Comparison of ENCODE assay signal across 8 cellular contexts in the genomic region with DNA sequence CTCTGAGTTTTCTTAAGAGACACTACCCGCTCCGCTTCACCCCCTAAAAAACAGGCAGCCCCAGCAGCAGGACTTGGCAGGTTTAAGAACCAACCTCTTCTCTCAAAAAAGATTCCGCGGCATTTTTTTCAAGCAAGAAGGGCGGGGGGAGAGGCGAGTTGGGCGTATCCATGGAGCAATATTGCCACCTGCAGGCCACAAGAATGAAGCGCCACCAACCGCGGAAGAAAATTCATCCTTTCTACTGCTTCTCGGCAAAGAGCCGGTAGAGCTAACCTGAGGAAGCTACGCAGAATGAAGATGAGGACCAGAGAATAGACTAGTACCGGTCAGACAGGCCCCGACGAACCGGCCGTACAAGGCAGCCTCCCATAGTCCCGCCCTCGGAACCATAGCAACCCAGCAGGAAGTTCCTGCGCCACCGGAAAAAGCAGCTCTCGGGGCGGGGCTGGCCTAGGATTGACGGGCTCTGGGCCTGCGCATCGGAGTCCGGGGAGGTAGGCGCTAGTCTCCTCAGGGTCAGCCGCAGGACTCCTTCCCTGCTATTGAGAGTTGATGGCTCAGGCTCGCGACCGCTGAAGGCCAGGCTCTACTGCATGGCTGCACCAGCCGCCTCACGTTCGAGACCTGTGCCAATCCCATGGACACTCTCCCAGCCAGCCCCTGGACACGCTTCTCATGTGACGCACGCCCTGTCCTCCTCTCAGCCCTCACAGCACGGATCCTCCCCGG.
A peak's percentile ranks its signal among the peaks of the same experiment; 100 is the strongest.
DNase-seq lines count a peak whose midpoint lies in the region; ATAC-seq and TF ChIP-seq lines count a peak whose summit lies in the region.

No MANE protein-coding gene starts in this region.

- peak; percentile 77 for TF ChIP-seq CTCF in CD4-positive, alpha-beta T cell (IDR thresholded peaks at IDR 0.05)
- TF ChIP-seq CTCF in right lobe of liver (IDR thresholded peaks at IDR 0.05) = peak; percentile 96 to 100 (median 98)

- peak overlapping the region; percentile 99 for H3K4me3 Mint-ChIP-seq in CD4-positive, alpha-beta T cell

- CTCF ChIA-PET in CD4-positive, alpha-beta T cell (lab: Charles Lee) = interaction anchor here (0.6 to 1.7 kb wide), 8 partner anchors 9 to 657 kb away, joined by 3 to 7 read pairs (median 4); no protein-coding TSS in a partner anchor

- POLR2A ChIA-PET in CD4-positive, alpha-beta T cell (lab: Charles Lee) = interaction anchor here (0.5 to 1.6 kb wide), 7 partner anchors 13 to 820 kb away, joined by 3 to 8 read pairs (median 3); a partner anchor contains a TSS

- peak; percentile 96 for ATAC-seq in CD4-positive, alpha-beta T cell (ENCODE audit: poor library complexity)
- ATAC-seq in GM19395 (IDR thresholded peaks at IDR 0.05; ENCODE audit: unreplicated experiment) (peak; percentile 98), HG03558 (IDR thresholded peaks at IDR 0.05; ENCODE audit: extremely low read depth, unreplicated experiment) (peak; percentile 94), right lobe of liver (peak; percentile 99)

- peaks cover 12% of the 10 kb centered on the region for H3K27me3 ChIP-seq in CD4-positive, alpha-beta T cell (ENCODE audit: control insufficient read depth, insufficient read depth, low read length)
- no peaks in the 10 kb centered on the region for H3K27me3 ChIP-seq in right lobe of liver

- 1% methylated on average over 17 of the region's 41 CpGs for WGBS in right lobe of liver (ENCODE audit: insufficient coverage, low coverage, low lambda C conversion rate, missing lambda C conversion rate)

- H3K9me3 ChIP-seq in CD4-positive, alpha-beta T cell (ENCODE audit: control insufficient read depth, low read length) = no peaks in the 10 kb centered on the region
- H3K9me3 ChIP-seq in right lobe of liver = no peaks in the 10 kb centered on the region

- peak overlapping the region; percentile 55 to 69 (median 65) for H3K4me3 ChIP-seq in right lobe of liver

- peaks cover 0 to 5% (median 0%) of the 10 kb centered on the region in 4 donors for H3K4me1 ChIP-seq in right lobe of liver

- intact Hi-C loops in CD4-positive, alpha-beta T cell (cut with DNase I, micrococcal nuclease) = loop anchor here in 1 of 2 experiments (5.0 to 10.0 kb wide), 6 partner anchors 369 to 1569 kb away; a partner anchor contains a TSS
- intact Hi-C loops in right lobe of liver (cut with DNase I) = no loop called here

- peak; percentile 76 to 95 (median 85) for DNase-seq in CD4-positive, alpha-beta T cell
- DNase-seq in NCI-H69 (lab: John Stamatoyannopoulos, UW) = peak; percentile 88
- DNase-seq in activated CD4-positive, alpha-beta T cell treated with anti-CD3 and anti-CD28 coated beads, Interleukin-2, amount 50 U/mL, for 4 hours = peak; percentile 83 to 84
- peak; percentile 86 for DNase-seq in dermis blood vessel endothelial cell
- DNase-seq in right lobe of liver = peak; percentile 92 to 97 (median 97)
- DNase-seq in stimulated activated CD4-positive, alpha-beta T cell treated with anti-CD3 and anti-CD28 coated beads, Interleukin-4, amount 100 ng/mL, for 24 hours = peak; percentile 89

- H3K36me3 Mint-ChIP-seq in CD4-positive, alpha-beta T cell (ENCODE audit: low read depth) = peaks cover 5% of the 10 kb centered on the region

- H3K27ac ChIP-seq in CD4-positive, alpha-beta T cell (ENCODE audit: low read depth, low read length) = peak overlapping the region; percentile 70
- peak overlapping the region; percentile 65 to 80 (median 77) for H3K27ac ChIP-seq in right lobe of liver

- peak overlapping the region; percentile 96 for H3K27ac Mint-ChIP-seq in CD4-positive, alpha-beta T cell

- H3K9me3 Mint-ChIP-seq in CD4-positive, alpha-beta T cell = no peaks in the 10 kb centered on the region

- peaks cover 7% of the 10 kb centered on the region for H3K27me3 Mint-ChIP-seq in CD4-positive, alpha-beta T cell

- peak; percentile 53 for TF ChIP-seq POLR2A in right lobe of liver (IDR thresholded peaks at IDR 0.05)

- no peaks in the 10 kb centered on the region for H3K36me3 ChIP-seq in right lobe of liver

- peaks cover 23% of the 10 kb centered on the region for H3K4me1 Mint-ChIP-seq in CD4-positive, alpha-beta T cell (ENCODE audit: low read depth)

Comparison
In these comparisons a context has a peak if more than half of its experiments do, and no peak if none do; other contexts are left out.
1. Peak in every context shown above with its lines: DNase-seq, ATAC-seq, H3K4me3 ChIP-seq and H3K27ac ChIP-seq.